Comparison of ENCODE assay signal across 16 cellular contexts in the genomic region with DNA sequence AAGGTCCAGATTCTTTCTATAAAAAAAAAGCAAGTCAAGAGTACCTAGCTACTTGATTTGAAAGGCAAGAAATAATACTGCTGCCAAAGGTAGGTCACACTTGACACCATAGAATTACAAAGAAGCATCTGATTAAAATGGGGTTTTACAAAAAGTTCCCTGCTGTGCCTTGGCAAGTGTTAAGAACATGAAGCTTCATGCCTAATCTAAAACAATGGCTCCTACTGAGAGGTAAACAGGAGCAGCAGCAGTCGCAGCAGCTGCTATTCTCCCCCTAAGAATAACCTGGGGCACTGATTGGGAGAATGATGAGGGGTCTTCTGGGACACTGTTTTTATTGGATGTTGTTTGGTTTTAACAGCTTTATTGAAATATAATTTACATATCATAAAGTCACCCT. TPM values are rescaled to one million over a fixed set of nuclear protein-coding genes. Genes with fewer than 3 reads are reported as not detected.
DNase-seq lines count a peak whose midpoint lies in the region; ATAC-seq and TF ChIP-seq lines count a peak whose summit lies in the region.
"Had no signal": no experiment of that assay in that cellular context is flagged by ENCODE, and none has a peak within 500 bp of the region (broad histone marks: within the 10 kb centered on the region; RNA-seq: fewer than 3 reads in every experiment).

No MANE protein-coding gene starts in this region.

- 71% methylated on average over 1 of the region's 1 CpG for WGBS in hepatocyte (ENCODE audit: low lambda C conversion rate, missing lambda C conversion rate)

- TF ChIP-seq CTCF in A673 (conservative IDR thresholded peaks at IDR 0.05; ENCODE audit: low read depth, low read length) (no peak), hepatocyte (IDR thresholded peaks at IDR 0.05; ENCODE audit: poor library complexity) (no peak)

- H3K9me2 ChIP-seq in hepatocyte (replicated peaks; ENCODE audit: insufficient read depth): no peaks in the 10 kb centered on the region

- H3K4me3 ChIP-seq in A673 (ENCODE audit: low read depth, low read length, poor library complexity, severe bottlenecking) (no peak overlapping the region), HUES6 (ENCODE audit: low read depth, low read length) (0 out of 2 replicates have a peak overlapping the region, but pooled peaks have one; percentile 12), hepatocyte (no peak overlapping the region)
- H3K4me3 ChIP-seq: mucosa of descending colon, SJCRH30, stomach had no signal

- H3K4me2 ChIP-seq in hepatocyte: no peak overlapping the region

- peaks cover 21% of the 10 kb centered on the region for H3K36me3 ChIP-seq in A673 (ENCODE audit: insufficient read depth, low read length, poor library complexity, severe bottlenecking)
- H3K36me3 ChIP-seq in HUES6 (ENCODE audit: control insufficient read depth, insufficient read depth, low read length): peaks cover 24% of the 10 kb centered on the region
- H3K36me3 ChIP-seq in hepatocyte (replicated peaks; ENCODE audit: insufficient read depth, low read depth): no peaks in the 10 kb centered on the region

- intact Hi-C loops in A673 (cut with micrococcal nuclease; ENCODE audit: unreplicated experiment): no loop called here

- H3K27ac ChIP-seq in A673 (ENCODE audit: low read depth, low read length, poor library complexity, severe bottlenecking) (no peak overlapping the region), HUES6 (ENCODE audit: low read depth, low read length) (no peak overlapping the region), hepatocyte (peak overlapping the region; percentile 66)
- H3K27ac ChIP-seq: SJCRH30, stomach had no signal

- no TSS peak for BruUV-seq in A673 (replicated peaks; lab: Mats Ljungman, UMichigan)

- H3K27me3 ChIP-seq in A673 (replicated peaks; ENCODE audit: insufficient read depth, low read depth, low read length, poor library complexity): no peaks in the 10 kb centered on the region
- no peaks in the 10 kb centered on the region for H3K27me3 ChIP-seq in HUES6 (ENCODE audit: control insufficient read depth, insufficient read depth, low read length)
- no peaks in the 10 kb centered on the region for H3K27me3 ChIP-seq in hepatocyte
- H3K27me3 ChIP-seq: SJCRH30, stomach had no signal

- H3K79me2 ChIP-seq in hepatocyte: peaks cover 98% of the 10 kb centered on the region

- DNase-seq in A673 (ENCODE audit: low spot score) (peak; percentile 75), NCI-H748 treated with DMSO at 0.1 percent for 48 hours (lab: John Stamatoyannopoulos, UW) (peak; percentile 35), hepatocyte (ENCODE audit: low spot score) (no peak), NCI-H187 (lab: John Stamatoyannopoulos, UW) (no peak), NCI-H2196 (lab: John Stamatoyannopoulos, UW; ENCODE audit: unreplicated experiment) (no peak)
- DNase-seq: activated CD4-positive, alpha-beta T cell treated with anti-CD3 and anti-CD28 coated beads for 1 hour; activated naive CD4-positive, alpha-beta T cell; CD8-positive, alpha-beta T cell; mucosa of descending colon; stomach; T-helper 9 cell had no signal

- CTCF ChIA-PET in A673 (lab: Charles Lee): no interaction called here

- H2AFZ ChIP-seq in hepatocyte: no peak overlapping the region

- H3K9ac ChIP-seq in HUES6 (ENCODE audit: low read length): no peak overlapping the region

- no peaks in the 10 kb centered on the region for H3K9me3 ChIP-seq in A673 (ENCODE audit: low read depth, low read length, poor library complexity, severe bottlenecking)
- H3K9me3 ChIP-seq in HUES6 (ENCODE audit: control insufficient read depth, insufficient read depth, low read depth, low read length): no peaks in the 10 kb centered on the region
- no peaks in the 10 kb centered on the region for H3K9me3 ChIP-seq in hepatocyte (ENCODE audit: low read depth)
- H3K9me3 ChIP-seq: mucosa of descending colon, SJCRH30, stomach had no signal

- H3K4me1 ChIP-seq in A673 (ENCODE audit: insufficient read depth, low read length, poor library complexity, severe bottlenecking) (peaks cover 43% of the 10 kb centered on the region), HUES6 (ENCODE audit: control insufficient read depth, insufficient read depth, low read length) (peaks cover 62% of the 10 kb centered on the region), hepatocyte (ENCODE audit: insufficient read depth) (no peaks in the 10 kb centered on the region)
- H3K4me1 ChIP-seq: SJCRH30 had no signal

- ATAC-seq in HG03378 (IDR thresholded peaks at IDR 0.05; ENCODE audit: unreplicated experiment) (no peak), HG02610 (IDR thresholded peaks at IDR 0.05; ENCODE audit: unreplicated experiment) (no peak)
- ATAC-seq: CD8-positive, alpha-beta T cell; sciatic nerve had no signal

- POLR2A ChIA-PET in A673 (lab: Charles Lee; ENCODE audit: low non-redundant PET): no interaction called here

- peaks cover 53% of the 10 kb centered on the region for H4K20me1 ChIP-seq in hepatocyte (ENCODE audit: insufficient read depth, poor library complexity, severe bottlenecking)

RNA-seq across cellular contexts. Expression of gene UBP1, which starts 14.1 kb away (rescaled TPM):
- total RNA-seq in A673 (2021) (55.3 and 59.4 TPM in 2 replicates), hepatocyte (47.8 and 50.3 TPM in 2 replicates)
- polyA plus RNA-seq in hepatocyte: 32.7 and 33.5 TPM in 2 replicates

Comparison
In these comparisons a context has a peak if more than half of its experiments do, and no peak if none do; other contexts are left out.
1. DNase-seq: peak in A673 (single experiment) and NCI-H748 treated with DMSO at 0.1 percent for 48 hours (single experiment); none in hepatocyte (single experiment), NCI-H187 (0 of 2) and NCI-H2196 (single experiment).